ENCODE assay signal across 2 cellular contexts in genomic region chr5:172845190-172845975, GRCh38.
TF ChIP-seq lines count a peak whose summit lies in the region.

No MANE protein-coding gene starts in this region.

TF ChIP-seq in HEK293, 187 proteins besides CTCF, POLR2A, EP300 and RAD21 (continued from another document):
- TF ChIP-seq ZFHX2 (tag by site-specific recombination; conservative IDR thresholded peaks at IDR 0.05), result peak; percentile 14; the same call in 1 of the 2 replicates

TF ChIP-seq in HepG2, 621 proteins besides CTCF, POLR2A, EP300 and RAD21 (continued from another document):
- no peak for TF ChIP-seq ZNF503 (CRISPR knock-in tag; IDR thresholded peaks at IDR 0.05)
- peak; percentile 65; the same call in 1 of the 2 replicates for TF ChIP-seq HNF4G (IDR thresholded peaks at IDR 0.05; ENCODE audit: borderline replicate concordance, low read depth, low read length)
- TF ChIP-seq HNF4G (CRISPR knock-in tag; IDR thresholded peaks at IDR 0.05; ENCODE audit: borderline replicate concordance, low read depth), result no peak
- peak; percentile 25 for TF ChIP-seq TEAD3 (CRISPR knock-in tag; optimal IDR thresholded peaks at IDR 0.05; ENCODE audit: borderline replicate concordance)
- TF ChIP-seq, protein P1, sequence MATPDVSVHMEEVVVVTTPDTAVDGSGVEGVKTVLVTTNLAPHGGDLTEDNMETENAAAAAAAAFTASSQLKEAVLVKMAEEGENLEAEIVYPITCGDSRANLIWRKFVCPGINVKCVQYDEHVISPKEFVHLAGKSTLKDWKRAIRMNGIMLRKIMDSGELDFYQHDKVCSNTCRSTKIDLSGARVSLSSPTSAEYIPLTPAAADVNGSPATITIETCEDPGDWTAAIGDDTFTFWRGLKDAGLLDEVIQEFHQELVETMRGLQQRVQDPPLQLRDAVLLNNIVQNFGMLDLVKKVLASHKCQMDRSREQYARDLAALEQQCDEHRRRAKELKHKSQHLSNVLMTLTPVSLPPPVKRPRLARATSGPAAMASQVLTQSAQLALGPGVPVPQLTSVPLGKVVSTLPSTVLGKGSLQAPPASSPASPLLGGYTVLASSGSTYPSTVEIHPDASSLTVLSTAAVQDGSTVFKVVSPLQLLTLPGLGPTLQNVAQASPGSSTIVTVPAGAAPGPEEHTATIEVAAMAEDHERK (CRISPR knock-in tag; IDR thresholded peaks at IDR 0.05; ENCODE audit: low read depth), result no peak
- TF ChIP-seq SIN3A (IDR thresholded peaks at IDR 0.05; ENCODE audit: borderline replicate concordance, low read depth, low read length), result no peak
- no peak for TF ChIP-seq AGO1 (IDR thresholded peaks at IDR 0.05; ENCODE audit: low read depth, low read length, poor library complexity, severe bottlenecking)
- no peak for TF ChIP-seq SYNCRIP (IDR thresholded peaks at IDR 0.05; ENCODE audit: insufficient read depth, low read depth, low read length)
- no peak for TF ChIP-seq HBP1 (CRISPR knock-in tag; IDR thresholded peaks at IDR 0.05; ENCODE audit: low read depth)
- TF ChIP-seq HNF4A (CRISPR knock-in tag; IDR thresholded peaks at IDR 0.05), result peak; percentile 48
- TF ChIP-seq ZNF275 (CRISPR knock-in tag; IDR thresholded peaks at IDR 0.05; ENCODE audit: borderline replicate concordance), result no peak
- TF ChIP-seq ZNF850 (CRISPR knock-in tag; conservative IDR thresholded peaks at IDR 0.05), result no peak
- peak; percentile 92 for TF ChIP-seq ZBTB33 (CRISPR knock-in tag; IDR thresholded peaks at IDR 0.05)
- no peak for TF ChIP-seq RBM39 (IDR thresholded peaks at IDR 0.05; ENCODE audit: low read depth, low read length, poor library complexity, severe bottlenecking)
- no peak for TF ChIP-seq E2F2 (CRISPR knock-in tag; IDR thresholded peaks at IDR 0.05; ENCODE audit: borderline replicate concordance)
- no peak for TF ChIP-seq ZNF407 (CRISPR knock-in tag; IDR thresholded peaks at IDR 0.05; ENCODE audit: not compliant biosample characterization)
